In genomic region chr6:1771324-1771723, GRCh38 we compare ENCODE assay signal across 11 cellular contexts.
DNase-seq lines count a peak whose midpoint lies in the region; ATAC-seq and TF ChIP-seq lines count a peak whose summit lies in the region.
"Had no signal": no experiment of that assay in that cellular context is flagged by ENCODE, and none has a peak within 500 bp of the region (broad histone marks: within the 10 kb centered on the region; RNA-seq: fewer than 3 reads in every experiment).

No MANE protein-coding gene starts in this region.

- no peaks in the 10 kb centered on the region for H3K9me3 ChIP-seq in PC-3 (ENCODE audit: low read length)

- H3K4me3 ChIP-seq in PC-3 (ENCODE audit: low read length) = no peak overlapping the region
- H3K4me3 ChIP-seq in brain microvascular endothelial cell (ENCODE audit: low read depth, low read length) = no peak overlapping the region

- H3K27me3 ChIP-seq in PC-3 (ENCODE audit: low read length) = no peaks in the 10 kb centered on the region
- H3K27me3 ChIP-seq in brain microvascular endothelial cell (replicated peaks) = no peaks in the 10 kb centered on the region

- TF ChIP-seq CTCF in PC-3 (conservative IDR thresholded peaks at IDR 0.05; ENCODE audit: low read depth, low read length) (no peak), brain microvascular endothelial cell (IDR thresholded peaks at IDR 0.05; ENCODE audit: low read depth, low read length, missing control alignments) (no peak)

- CTCF ChIA-PET in PC-3 (lab: Charles Lee) = interaction anchor here (1.1 kb wide), 1 partner anchor 333 kb away, joined by 3 read pairs; no protein-coding TSS in a partner anchor

- ATAC-seq in activated CD4-positive, CD25-positive, alpha-beta regulatory T cell treated with anti-CD3 and anti-CD28 coated beads, Interleukin-2, amount 50 U/mL, for 24 hours = peak; percentile 85 to 92
- ATAC-seq in PC-3 = peak; percentile 81

- H2AFZ ChIP-seq in PC-3 (ENCODE audit: low read length) = no peak overlapping the region

- POLR2A ChIA-PET in PC-3 (lab: Charles Lee; ENCODE audit: unreplicated experiment) = interaction anchor here (0.6 kb wide), 1 partner anchor 1181 kb away, joined by 3 read pairs; no protein-coding TSS in a partner anchor

- no peaks in the 10 kb centered on the region for H3K9me2 ChIP-seq in PC-3 (replicated peaks; ENCODE audit: low read length)

- H3K27ac ChIP-seq in PC-3 (ENCODE audit: low read length) (peak overlapping the region; percentile 77), brain microvascular endothelial cell (no peak overlapping the region)

- no peaks in the 10 kb centered on the region for H3F3A ChIP-seq in PC-3 (ENCODE audit: low read length, unreplicated experiment)

- no TSS peak for BruUV-seq in PC-3 (replicated peaks; lab: Mats Ljungman, UMichigan)

- H4K20me1 ChIP-seq in PC-3 (ENCODE audit: low read length) = no peaks in the 10 kb centered on the region

- H3K9ac ChIP-seq in PC-3 (ENCODE audit: low read length) = peak overlapping the region; percentile 22; the same call in 1 of the 2 replicates

- DNase-seq in activated CD4-positive, CD25-positive, alpha-beta regulatory T cell treated with anti-CD3 and anti-CD28 coated beads, Interleukin-2, amount 50 U/mL, for 72 hours = no peak
- DNase-seq in PC-3 (peak; percentile 88), brain microvascular endothelial cell (peak; percentile 37), MV-4-11 (lab: John Stamatoyannopoulos, UW) (no peak), Kasumi-1 (lab: John Stamatoyannopoulos, UW) (no peak), cerebellum (ENCODE audit: low spot score) (no peak)
- DNase-seq in stimulated activated CD4-positive, alpha-beta T cell treated with anti-CD3 and anti-CD28 coated beads, Interleukin-4, amount 100 ng/mL, for 48 hours (ENCODE audit: low read depth in 2 of 2) = peak; percentile 24 to 26
- DNase-seq: ACHN, mesendoderm, NCI-H2171 treated with DMSO at 0.1 percent for 48 hours had no signal

- peaks cover 49% of the 10 kb centered on the region for H3K4me1 ChIP-seq in PC-3 (ENCODE audit: insufficient read depth, low read length)

- H3K79me2 ChIP-seq in PC-3 (ENCODE audit: low read length) = no peaks in the 10 kb centered on the region

- intact Hi-C loops in PC-3 (cut with micrococcal nuclease) = loop anchor here (1.0 to 5.0 kb wide), 3 partner anchors 61 to 159 kb away; no protein-coding TSS in a partner anchor

- H3K36me3 ChIP-seq in PC-3 (ENCODE audit: low read depth, low read length) (no peaks in the 10 kb centered on the region), brain microvascular endothelial cell (replicated peaks) (no peaks in the 10 kb centered on the region)

- H3K4me2 ChIP-seq in PC-3 (ENCODE audit: low read length) = peak overlapping the region; percentile 55

- in situ Hi-C loops in brain microvascular endothelial cell (cut with HindIII; ENCODE audit: low pct_ligation_motif_present, low sequenced_read_pairs) = no loop called here

Comparison
In these comparisons a context has a peak if more than half of its experiments do, and no peak if none do; other contexts are left out.
1. DNase-seq: peak in PC-3 (single experiment), brain microvascular endothelial cell (single experiment) and stimulated activated CD4-positive, alpha-beta T cell treated with anti-CD3 and anti-CD28 coated beads, Interleukin-4, amount 100 ng/mL, for 48 hours (2 of 2); none in activated CD4-positive, CD25-positive, alpha-beta regulatory T cell treated with anti-CD3 and anti-CD28 coated beads, Interleukin-2, amount 50 U/mL, for 72 hours (single experiment), MV-4-11 (single experiment), Kasumi-1 (0 of 2) and cerebellum (single experiment).